9 cellular contexts compared by ENCODE assay signal in the genomic region with DNA sequence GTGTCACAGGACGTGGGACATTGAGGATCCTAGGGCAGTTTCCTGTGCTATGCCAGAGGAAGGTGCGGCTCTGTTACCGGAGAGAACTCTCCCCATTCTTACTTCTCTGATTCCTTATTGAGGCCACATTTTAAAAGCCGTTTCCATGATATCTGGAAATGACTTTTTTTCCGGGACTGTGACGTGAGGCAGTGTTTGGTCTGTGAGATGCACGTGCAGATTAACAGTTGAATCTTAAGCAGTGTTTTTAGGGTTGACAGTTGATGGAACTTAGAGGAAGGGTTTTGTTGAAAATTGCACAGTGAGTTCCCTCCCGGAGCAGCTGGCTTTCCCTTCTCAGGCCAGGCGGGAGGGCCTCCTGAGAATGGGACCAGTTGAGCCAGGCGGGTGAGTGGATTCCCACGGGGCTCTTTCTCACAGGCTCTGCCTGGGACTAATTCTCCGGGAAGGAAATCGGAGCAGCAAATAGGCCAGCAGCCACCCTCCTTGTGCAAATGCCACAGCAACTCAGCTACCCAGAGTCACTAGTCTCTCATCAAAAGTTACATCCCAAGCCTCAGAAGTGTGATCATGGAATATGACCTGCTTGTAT.
DNase-seq lines count a peak whose midpoint lies in the region; ATAC-seq and TF ChIP-seq lines count a peak whose summit lies in the region.
"Had no signal": no experiment of that assay in that cellular context is flagged by ENCODE, and none has a peak within 500 bp of the region (broad histone marks: within the 10 kb centered on the region; RNA-seq: fewer than 3 reads in every experiment).

No MANE protein-coding gene starts in this region.

- TF ChIP-seq CTCF in epithelial cell of proximal tubule (conservative IDR thresholded peaks at IDR 0.05; ENCODE audit: low read depth, low read length) (no peak), vagina (IDR thresholded peaks at IDR 0.05) (no peak)

- no peak for DNase-seq in activated naive CD8-positive, alpha-beta T cell treated with anti-CD3 and anti-CD28 coated beads, Interleukin-2, amount 10 ng/mL, durations not matched to agents 7 days and 5 days
- no peak for DNase-seq in activated naive CD8-positive, alpha-beta T cell treated with anti-CD3 and anti-CD28 coated beads, Interleukin-2, amount 50 U/mL, for 24 hours
- no peak for DNase-seq in epithelial cell of proximal tubule (ENCODE audit: low read depth)
- no peak for DNase-seq in vagina (ENCODE audit: extremely low spot score in 2 of 2)
- DNase-seq in T1000 (lab: John Stamatoyannopoulos, UW), result no peak
- DNase-seq: AML-193 had no signal

- peaks cover 2% of the 10 kb centered on the region for H3K4me1 Mint-ChIP-seq in activated naive CD8-positive, alpha-beta T cell treated with anti-CD3 and anti-CD28 coated beads, Interleukin-2, amount 10 ng/mL, durations not matched to agents 7 days and 5 days
- peaks cover 2% of the 10 kb centered on the region for H3K4me1 Mint-ChIP-seq in activated naive CD8-positive, alpha-beta T cell treated with anti-CD3 and anti-CD28 coated beads, Interleukin-2, amount 50 U/mL, for 24 hours

- no peaks in the 10 kb centered on the region for H3K36me3 ChIP-seq in muscle layer of colon (ENCODE audit: insufficient read depth, low read length)
- no peaks in the 10 kb centered on the region for H3K36me3 ChIP-seq in vagina

- H3K4me3 ChIP-seq in epithelial cell of proximal tubule (ENCODE audit: low read depth, low read length) (peak overlapping the region; percentile 93), muscle layer of colon (ENCODE audit: low read depth in 1 of 2, low read length in 2 of 2) (peak overlapping the region; percentile 55 to 66), vagina (peak overlapping the region; percentile 62 to 71)

- no peak for ATAC-seq in activated naive CD8-positive, alpha-beta T cell treated with anti-CD3 and anti-CD28 coated beads, Interleukin-2, amount 10 ng/mL, durations not matched to agents 7 days and 5 days (ENCODE audit: low read depth)
- no peak for ATAC-seq in activated naive CD8-positive, alpha-beta T cell treated with anti-CD3 and anti-CD28 coated beads, Interleukin-2, amount 50 U/mL, for 24 hours
- no peak for ATAC-seq in GM21619 (IDR thresholded peaks at IDR 0.05; ENCODE audit: unreplicated experiment)
- no peak for ATAC-seq in HG03135 (IDR thresholded peaks at IDR 0.05; ENCODE audit: unreplicated experiment)

- no peaks in the 10 kb centered on the region for H3K27me3 ChIP-seq in muscle layer of colon (ENCODE audit: control insufficient read depth in 1 of 2, insufficient read depth in 2 of 2, low read length in 2 of 2)
- H3K27me3 ChIP-seq in vagina, result no peaks in the 10 kb centered on the region

- POLR2A ChIA-PET in activated naive CD8-positive, alpha-beta T cell treated with anti-CD3 and anti-CD28 coated beads, Interleukin-2, amount 10 ng/mL, durations not matched to agents 7 days and 5 days (lab: Charles Lee), result no interaction called here

- H3K27ac Mint-ChIP-seq in activated naive CD8-positive, alpha-beta T cell treated with anti-CD3 and anti-CD28 coated beads, Interleukin-2, amount 10 ng/mL, durations not matched to agents 7 days and 5 days, result no peak overlapping the region
- H3K27ac Mint-ChIP-seq in activated naive CD8-positive, alpha-beta T cell treated with anti-CD3 and anti-CD28 coated beads, Interleukin-2, amount 50 U/mL, for 24 hours, result no peak overlapping the region

- H3K4me1 ChIP-seq in muscle layer of colon (ENCODE audit: insufficient read depth, low read length), result peaks cover 46% of the 10 kb centered on the region
- peaks cover 42% of the 10 kb centered on the region for H3K4me1 ChIP-seq in vagina

- H3K9me3 ChIP-seq in muscle layer of colon (ENCODE audit: low read length) (no peaks in the 10 kb centered on the region), vagina (no peaks in the 10 kb centered on the region)

- no peaks in the 10 kb centered on the region for H3K36me3 Mint-ChIP-seq in activated naive CD8-positive, alpha-beta T cell treated with anti-CD3 and anti-CD28 coated beads, Interleukin-2, amount 10 ng/mL, durations not matched to agents 7 days and 5 days
- no peaks in the 10 kb centered on the region for H3K36me3 Mint-ChIP-seq in activated naive CD8-positive, alpha-beta T cell treated with anti-CD3 and anti-CD28 coated beads, Interleukin-2, amount 50 U/mL, for 24 hours (ENCODE audit: low read depth)

- H3K9ac ChIP-seq in muscle layer of colon (ENCODE audit: low read length), result peak overlapping the region; percentile 74

- intact Hi-C loops in vagina (cut with DNase I), result loop anchor here (5.0 kb wide), 1 partner anchor 187 kb away; a partner anchor contains a TSS

- H3K27me3 Mint-ChIP-seq in activated naive CD8-positive, alpha-beta T cell treated with anti-CD3 and anti-CD28 coated beads, Interleukin-2, amount 10 ng/mL, durations not matched to agents 7 days and 5 days, result peaks cover 48% of the 10 kb centered on the region
- H3K27me3 Mint-ChIP-seq in activated naive CD8-positive, alpha-beta T cell treated with anti-CD3 and anti-CD28 coated beads, Interleukin-2, amount 50 U/mL, for 24 hours, result peaks cover 37% of the 10 kb centered on the region

- peak overlapping the region; percentile 13 for H3K4me3 Mint-ChIP-seq in activated naive CD8-positive, alpha-beta T cell treated with anti-CD3 and anti-CD28 coated beads, Interleukin-2, amount 10 ng/mL, durations not matched to agents 7 days and 5 days
- H3K4me3 Mint-ChIP-seq in activated naive CD8-positive, alpha-beta T cell treated with anti-CD3 and anti-CD28 coated beads, Interleukin-2, amount 50 U/mL, for 24 hours, result no peak overlapping the region

- no peak for TF ChIP-seq POLR2A in vagina (IDR thresholded peaks at IDR 0.05)

- H3K27ac ChIP-seq in muscle layer of colon (ENCODE audit: low read depth, low read length), result peak overlapping the region; percentile 96
- peak overlapping the region; percentile 96 for H3K27ac ChIP-seq in vagina

- no peaks in the 10 kb centered on the region for H3K9me3 Mint-ChIP-seq in activated naive CD8-positive, alpha-beta T cell treated with anti-CD3 and anti-CD28 coated beads, Interleukin-2, amount 10 ng/mL, durations not matched to agents 7 days and 5 days
- H3K9me3 Mint-ChIP-seq in activated naive CD8-positive, alpha-beta T cell treated with anti-CD3 and anti-CD28 coated beads, Interleukin-2, amount 50 U/mL, for 24 hours, result no peaks in the 10 kb centered on the region
